In the genomic region with DNA sequence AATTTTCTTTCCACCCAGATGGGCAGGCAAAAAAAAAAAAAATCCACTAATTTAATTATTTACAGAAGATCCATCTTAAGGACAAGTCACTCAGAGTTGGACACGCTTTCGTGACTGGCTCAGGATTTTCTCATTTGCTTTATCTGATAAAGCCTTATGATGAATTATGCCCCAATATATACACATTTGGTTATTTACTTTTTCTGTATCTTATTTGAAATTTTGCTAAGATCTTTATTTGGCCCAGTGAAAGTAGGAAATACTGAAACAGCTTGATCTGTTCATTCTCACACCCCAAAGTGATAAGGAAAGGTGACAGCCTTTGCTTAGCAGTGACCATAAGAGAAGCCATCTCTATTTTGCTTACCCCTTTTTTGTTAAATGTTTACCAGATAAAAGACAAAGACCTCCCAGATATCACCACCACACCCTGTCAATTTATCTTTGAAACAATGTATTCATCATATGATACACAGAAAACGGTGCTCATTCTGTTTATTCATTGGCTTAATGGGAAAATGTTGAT, we compare ENCODE assay signal across 19 cellular contexts.
"Had no signal": no experiment of that assay in that cellular context is flagged by ENCODE, and none has a peak within 500 bp of the region (broad histone marks: within the 10 kb centered on the region; RNA-seq: fewer than 3 reads in every experiment).

No MANE protein-coding gene starts in this region.

- H3K9me3 Mint-ChIP-seq: memory B cell; stimulated activated naive B cell treated with anti-CD40 and anti-IgM and Interleukin-4, amounts not matched to agents 10 μg/mL and 1 μg/mL and 100 μg/mL, for 72 hours had no signal

- H3K27ac Mint-ChIP-seq: activated CD4-positive, alpha-beta memory T cell treated with anti-CD3 and anti-CD28 coated beads, Interleukin-2, amount 10 ng/mL, durations not matched to agents 7 days and 5 days; activated naive CD8-positive, alpha-beta T cell; memory B cell; stimulated activated naive B cell treated with anti-CD40 and anti-IgM and Interleukin-4, amounts not matched to agents 10 μg/mL and 1 μg/mL and 100 μg/mL, for 72 hours had no signal

- H3K36me3 Mint-ChIP-seq: memory B cell; stimulated activated naive B cell treated with anti-CD40 and anti-IgM and Interleukin-4, amounts not matched to agents 10 μg/mL and 1 μg/mL and 100 μg/mL, for 72 hours had no signal

- H3K36me3 ChIP-seq: neutrophil, tibial artery, uterus, WERI-Rb-1 had no signal

- H3K4me3 Mint-ChIP-seq: activated CD4-positive, alpha-beta memory T cell treated with anti-CD3 and anti-CD28 coated beads, Interleukin-2, amount 10 ng/mL, durations not matched to agents 7 days and 5 days; activated naive CD8-positive, alpha-beta T cell; activated T-cell treated with anti-CD3 and anti-CD28 coated beads, Interleukin-2, amount 50 U/mL, for 4 hours; central memory CD8-positive, alpha-beta T cell; memory B cell; stimulated activated naive B cell treated with anti-CD40 and anti-IgM and Interleukin-4, amounts not matched to agents 10 μg/mL and 1 μg/mL and 100 μg/mL, for 72 hours; T-helper 1 cell treated with Interleukin-12 subunit alpha and Interleukin-12 subunit beta and Interleukin-4 antibody, amounts not matched to agents 30 μg/mL and 1 μg/mL, for 36 hours had no signal

- H3K4me3 ChIP-seq: coronary artery, tibial artery, uterus had no signal

- H3K4me1 Mint-ChIP-seq: memory B cell; stimulated activated naive B cell treated with anti-CD40 and anti-IgM and Interleukin-4, amounts not matched to agents 10 μg/mL and 1 μg/mL and 100 μg/mL, for 72 hours had no signal

- H3K27me3 Mint-ChIP-seq: activated CD4-positive, alpha-beta memory T cell treated with anti-CD3 and anti-CD28 coated beads, Interleukin-2, amount 10 ng/mL, durations not matched to agents 7 days and 5 days; activated naive CD8-positive, alpha-beta T cell; central memory CD8-positive, alpha-beta T cell; memory B cell; stimulated activated naive B cell treated with anti-CD40 and anti-IgM and Interleukin-4, amounts not matched to agents 10 μg/mL and 1 μg/mL and 100 μg/mL, for 72 hours had no signal

- H3K4me1 ChIP-seq: foreskin keratinocyte, uterus had no signal

- H3K27me3 ChIP-seq: foreskin keratinocyte, neutrophil, tibial artery, uterus had no signal

- H3K27ac ChIP-seq: coronary artery, foreskin keratinocyte, neutrophil, uterus, WERI-Rb-1 had no signal

- H3K9me3 ChIP-seq: neutrophil, tibial artery, uterus had no signal

- DNase-seq: activated CD4-positive, alpha-beta memory T cell treated with anti-CD3 and anti-CD28 coated beads, Interleukin-2, amount 10 ng/mL, durations not matched to agents 7 days and 5 days; activated effector memory CD4-positive, alpha-beta T cell treated with anti-CD3 and anti-CD28 coated beads, Interleukin-2, amount 50 U/mL, for 16 hours; activated T-cell treated with anti-CD3 and anti-CD28 coated beads, Interleukin-2, amount 50 U/mL, for 4 hours; amniotic stem cell; effector CD8-positive, alpha-beta T cell; foreskin keratinocyte; left ventricle myocardium superior; stimulated activated CD4-positive, alpha-beta T cell treated with anti-CD3 and anti-CD28 coated beads, Interleukin-15, amount 100 ng/mL, for 24 hours; stimulated activated CD4-positive, alpha-beta T cell treated with anti-CD3 and anti-CD28 coated beads, Interleukin-4, amount 100 ng/mL, for 1 hour; stimulated activated naive B cell treated with anti-CD40 and anti-IgM and Interleukin-4, amounts not matched to agents 10 μg/mL and 1 μg/mL and 100 μg/mL, for 72 hours; tibial artery; uterus; WERI-Rb-1 had no signal

- ATAC-seq: activated T-cell treated with anti-CD3 and anti-CD28 coated beads, Interleukin-2, amount 50 U/mL, for 4 hours; foreskin keratinocyte; left ventricle myocardium superior; stimulated activated naive B cell treated with anti-CD40 and anti-IgM and Interleukin-4, amounts not matched to agents 10 μg/mL and 1 μg/mL and 100 μg/mL, for 72 hours had no signal
